Comparison of ENCODE assay signal across 37 cellular contexts in genomic region chr6:43681303-43681702, GRCh38. TPM values are rescaled to one million over a fixed set of nuclear protein-coding genes. Genes with fewer than 3 reads are reported as not detected.
"Had no signal": no experiment of that assay in that cellular context is flagged by ENCODE, and none has a peak within 500 bp of the region (broad histone marks: within the 10 kb centered on the region; RNA-seq: fewer than 3 reads in every experiment).

No MANE protein-coding gene starts in this region.

- H3K27ac ChIP-seq: breast epithelium, epithelial cell of prostate, esophagus squamous epithelium, parathyroid adenoma, right lobe of liver, testis, upper lobe of left lung, WERI-Rb-1 had no signal

- H3K27me3 Mint-ChIP-seq: activated T-helper 17 cell treated with anti-CD3 and anti-CD28 coated beads, Interleukin-2, amount 50 U/mL, for 72 hours; central memory CD8-positive, alpha-beta T cell; naive B cell; T-helper 17 cell had no signal

- H3K27ac Mint-ChIP-seq: activated T-helper 17 cell treated with anti-CD3 and anti-CD28 coated beads, Interleukin-2, amount 50 U/mL, for 72 hours; immature natural killer cell; naive B cell; T-helper 17 cell had no signal

- ATAC-seq: activated CD4-positive, CD25-positive, alpha-beta regulatory T cell treated with anti-CD3 and anti-CD28 coated beads, Interleukin-2, amount 50 U/mL, for 24 hours; activated T-helper 17 cell treated with anti-CD3 and anti-CD28 coated beads, Interleukin-2, amount 50 U/mL, for 72 hours; left lobe of liver; right lobe of liver; SK-N-SH treated with all-trans-retinoic acid at 6 μM for 48 hours; stimulated activated naive CD8-positive, alpha-beta T cell treated with anti-CD3 and anti-CD28 coated beads, Interleukin-15, Interleukin-2, amounts not matched to agents 100 U/mL and 50 U/mL, for 24 hours; T-helper 17 cell had no signal

- H3K9me3 Mint-ChIP-seq: activated T-helper 17 cell treated with anti-CD3 and anti-CD28 coated beads, Interleukin-2, amount 50 U/mL, for 72 hours; central memory CD8-positive, alpha-beta T cell; immature natural killer cell; naive B cell; neural crest cell had no signal

- DNase-seq: activated CD4-positive, alpha-beta T cell treated with anti-CD3 and anti-CD28 coated beads for 48 hours; activated CD4-positive, alpha-beta T cell treated with anti-CD3 and anti-CD28 coated beads, Interleukin-2, amount 50 U/mL, for 48 hours; activated CD8-positive, alpha-beta memory T cell treated with anti-CD3 and anti-CD28 coated beads for 24 hours; activated gamma-delta T cell treated with Interleukin-2 at 50 U/mL for 16 hours; activated naive CD4-positive, alpha-beta T cell treated with anti-CD3 and anti-CD28 coated beads, Interleukin-2, amount 50 U/mL, for 16 hours; activated T-cell treated with anti-CD3 and anti-CD28 coated beads, Interleukin-2, amount 50 U/mL, for 1 hour; amniotic stem cell; dermis blood vessel endothelial cell; effector CD4-positive, alpha-beta T cell; esophagus squamous epithelium; foreskin melanocyte; glutamatergic neuron; hypothalamus; immature natural killer cell; kidney; mesendoderm; naive B cell; nucleus accumbens; right lobe of liver; stimulated activated CD4-positive, alpha-beta T cell treated with anti-CD3 and anti-CD28 coated beads, Interleukin-12 subunit alpha, Interleukin-12 subunit beta, amount 100 ng/mL, for 4 hours; stimulated activated CD4-positive, alpha-beta T cell treated with anti-CD3 and anti-CD28 coated beads, Interleukin-4, amount 100 ng/mL, for 1 hour; stimulated activated naive CD8-positive, alpha-beta T cell treated with anti-CD3 and anti-CD28 coated beads, Interleukin-15, Interleukin-2, amounts not matched to agents 100 U/mL and 50 U/mL, for 24 hours; T-helper 17 cell; T1000; testis; upper lobe of left lung; WERI-Rb-1 had no signal

- H3K4me3 Mint-ChIP-seq: activated T-helper 17 cell treated with anti-CD3 and anti-CD28 coated beads, Interleukin-2, amount 50 U/mL, for 72 hours; central memory CD8-positive, alpha-beta T cell; immature natural killer cell; naive B cell; neural crest cell; T-helper 17 cell had no signal

- H3K9me3 ChIP-seq: breast epithelium, esophagus squamous epithelium, right lobe of liver, testis, upper lobe of left lung had no signal

- H3K4me3 ChIP-seq: breast epithelium, esophagus squamous epithelium, lung, right lobe of liver, testis, upper lobe of left lung had no signal

- H3K4me1 ChIP-seq: breast epithelium, testis had no signal

- H3K27me3 ChIP-seq: breast epithelium, esophagus squamous epithelium, right lobe of liver, testis, upper lobe of left lung had no signal

- H3K36me3 ChIP-seq: breast epithelium had no signal

RNA-seq across cellular contexts. Expression of gene RSPH9, which starts 36.5 kb away (rescaled TPM):
- total RNA-seq: breast epithelium, left lobe of liver, right lobe of liver had no signal
